Comparison of ENCODE assay signal across 1 cellular context in the genomic region with DNA sequence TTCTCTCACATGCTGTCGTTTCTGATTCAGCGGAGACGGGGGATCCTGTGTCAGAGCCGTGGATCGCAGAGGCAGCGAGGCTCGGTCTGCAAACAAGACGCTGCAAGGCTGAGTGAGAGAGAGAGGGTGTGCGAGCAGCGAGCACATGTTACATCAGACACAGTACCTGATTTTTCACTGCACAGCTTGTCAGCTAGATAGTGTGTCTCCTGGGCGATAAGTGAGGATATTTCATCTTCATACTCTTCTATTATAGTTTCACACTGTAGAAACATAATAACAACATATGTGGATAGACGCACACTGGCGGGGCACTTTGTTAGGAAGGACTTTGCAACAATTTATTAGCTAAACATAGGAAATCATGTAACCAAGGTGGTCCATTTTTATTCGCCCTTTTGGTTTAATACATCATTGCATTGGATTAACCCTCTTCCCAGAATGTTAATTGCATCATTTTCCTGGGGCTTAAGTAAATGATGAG.
TF ChIP-seq lines count a peak whose summit lies in the region.

No MANE protein-coding gene starts in this region.

TF ChIP-seq in HEK293, 187 proteins besides CTCF, POLR2A, EP300 and RAD21 (continued from another document):
- TF ChIP-seq, protein P1, sequence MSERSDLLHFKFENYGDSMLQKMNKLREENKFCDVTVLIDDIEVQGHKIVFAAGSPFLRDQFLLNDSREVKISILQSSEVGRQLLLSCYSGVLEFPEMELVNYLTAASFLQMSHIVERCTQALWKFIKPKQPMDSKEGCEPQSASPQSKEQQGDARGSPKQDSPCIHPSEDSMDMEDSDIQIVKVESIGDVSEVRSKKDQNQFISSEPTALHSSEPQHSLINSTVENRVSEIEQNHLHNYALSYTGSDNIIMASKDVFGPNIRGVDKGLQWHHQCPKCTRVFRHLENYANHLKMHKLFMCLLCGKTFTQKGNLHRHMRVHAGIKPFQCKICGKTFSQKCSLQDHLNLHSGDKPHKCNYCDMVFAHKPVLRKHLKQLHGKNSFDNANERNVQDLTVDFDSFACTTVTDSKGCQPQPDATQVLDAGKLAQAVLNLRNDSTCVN (tag by site-specific recombination; optimal IDR thresholded peaks at IDR 0.05): peak; percentile 39
- TF ChIP-seq ZNF2 (tag by site-specific recombination; IDR thresholded peaks at IDR 0.05) (peak; percentile 37; the same call in 1 of the 2 replicates), GFI1B (tag by site-specific recombination; IDR thresholded peaks at IDR 0.05) (0 out of 2 replicates have a peak, but pooled peaks have one; percentile 57), PRDM1 (tag by site-specific recombination; IDR thresholded peaks at IDR 0.05) (peak; percentile 88), ZNF596 (tag by site-specific recombination; IDR thresholded peaks at IDR 0.05) (peak; percentile 79), ZNF707 (tag by site-specific recombination; IDR thresholded peaks at IDR 0.05) (no peak), ZNF670 (tag by site-specific recombination; IDR thresholded peaks at IDR 0.05; ENCODE audit: low read depth) (no peak), ZNF629 (tag by site-specific recombination; IDR thresholded peaks at IDR 0.05) (no peak), ZNF692 (tag by site-specific recombination; IDR thresholded peaks at IDR 0.05) (peak; percentile 21; the same call in 1 of the 2 replicates), MZF1 (tag by site-specific recombination; IDR thresholded peaks at IDR 0.05; ENCODE audit: borderline replicate concordance) (0 out of 2 replicates have a peak, but pooled peaks have one; percentile 19), ZNF146 (tag by site-specific recombination; IDR thresholded peaks at IDR 0.05) (no peak), ZNF335 (tag by site-specific recombination; conservative IDR thresholded peaks at IDR 0.05) (peak; percentile 34; the same call in 1 of the 2 replicates), IKZF3 (tag by site-specific recombination; IDR thresholded peaks at IDR 0.05) (no peak), ZEB2 (tag by site-specific recombination; IDR thresholded peaks at IDR 0.05) (peak; percentile 82), ZNF138 (tag by site-specific recombination; IDR thresholded peaks at IDR 0.05; ENCODE audit: borderline replicate concordance) (no peak), REPIN1 (tag by site-specific recombination; IDR thresholded peaks at IDR 0.05; ENCODE audit: low read depth) (no peak), ZNF324 (tag by site-specific recombination; IDR thresholded peaks at IDR 0.05) (0 out of 2 replicates have a peak, but pooled peaks have one; percentile 35), TRIM28 (IDR thresholded peaks at IDR 0.05; ENCODE audit: borderline replicate concordance, low read length) (peak; percentile 99), ZNF561 (tag by site-specific recombination; IDR thresholded peaks at IDR 0.05; ENCODE audit: borderline replicate concordance) (no peak), ZNF76 (tag by site-specific recombination; IDR thresholded peaks at IDR 0.05; ENCODE audit: borderline replicate concordance, low read depth) (no peak), ZSCAN16 (tag by site-specific recombination; IDR thresholded peaks at IDR 0.05) (peak; percentile 97), ZNF777 (tag by site-specific recombination; IDR thresholded peaks at IDR 0.05; ENCODE audit: borderline replicate concordance) (no peak), ZNF274 (IDR thresholded peaks at IDR 0.05; ENCODE audit: low read length) (no peak), ZNF274 (tag by site-specific recombination; IDR thresholded peaks at IDR 0.05; ENCODE audit: borderline replicate concordance) (no peak), ZNF660 (tag by site-specific recombination; IDR thresholded peaks at IDR 0.05) (peak; percentile 84)
- TF ChIP-seq, protein P2, sequence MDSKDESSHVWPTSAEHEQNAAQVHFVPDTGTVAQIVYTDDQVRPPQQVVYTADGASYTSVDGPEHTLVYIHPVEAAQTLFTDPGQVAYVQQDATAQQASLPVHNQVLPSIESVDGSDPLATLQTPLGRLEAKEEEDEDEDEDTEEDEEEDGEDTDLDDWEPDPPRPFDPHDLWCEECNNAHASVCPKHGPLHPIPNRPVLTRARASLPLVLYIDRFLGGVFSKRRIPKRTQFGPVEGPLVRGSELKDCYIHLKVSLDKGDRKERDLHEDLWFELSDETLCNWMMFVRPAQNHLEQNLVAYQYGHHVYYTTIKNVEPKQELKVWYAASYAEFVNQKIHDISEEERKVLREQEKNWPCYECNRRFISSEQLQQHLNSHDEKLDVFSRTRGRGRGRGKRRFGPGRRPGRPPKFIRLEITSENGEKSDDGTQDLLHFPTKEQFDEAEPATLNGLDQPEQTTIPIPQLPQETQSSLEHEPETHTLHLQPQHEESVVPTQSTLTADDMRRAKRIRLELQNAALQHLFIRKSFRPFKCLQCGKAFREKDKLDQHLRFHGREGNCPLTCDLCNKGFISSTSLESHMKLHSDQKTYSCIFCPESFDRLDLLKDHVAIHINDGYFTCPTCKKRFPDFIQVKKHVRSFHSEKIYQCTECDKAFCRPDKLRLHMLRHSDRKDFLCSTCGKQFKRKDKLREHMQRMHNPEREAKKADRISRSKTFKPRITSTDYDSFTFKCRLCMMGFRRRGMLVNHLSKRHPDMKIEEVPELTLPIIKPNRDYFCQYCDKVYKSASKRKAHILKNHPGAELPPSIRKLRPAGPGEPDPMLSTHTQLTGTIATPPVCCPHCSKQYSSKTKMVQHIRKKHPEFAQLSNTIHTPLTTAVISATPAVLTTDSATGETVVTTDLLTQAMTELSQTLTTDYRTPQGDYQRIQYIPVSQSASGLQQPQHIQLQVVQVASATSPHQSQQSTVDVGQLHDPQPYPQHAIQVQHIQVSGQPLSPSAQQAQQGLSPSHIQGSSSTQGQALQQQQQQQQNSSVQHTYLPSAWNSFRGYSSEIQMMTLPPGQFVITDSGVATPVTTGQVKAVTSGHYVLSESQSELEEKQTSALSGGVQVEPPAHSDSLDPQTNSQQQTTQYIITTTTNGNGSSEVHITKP (tag by site-specific recombination; IDR thresholded peaks at IDR 0.05): peak; percentile 64
- TF ChIP-seq, protein P3, sequence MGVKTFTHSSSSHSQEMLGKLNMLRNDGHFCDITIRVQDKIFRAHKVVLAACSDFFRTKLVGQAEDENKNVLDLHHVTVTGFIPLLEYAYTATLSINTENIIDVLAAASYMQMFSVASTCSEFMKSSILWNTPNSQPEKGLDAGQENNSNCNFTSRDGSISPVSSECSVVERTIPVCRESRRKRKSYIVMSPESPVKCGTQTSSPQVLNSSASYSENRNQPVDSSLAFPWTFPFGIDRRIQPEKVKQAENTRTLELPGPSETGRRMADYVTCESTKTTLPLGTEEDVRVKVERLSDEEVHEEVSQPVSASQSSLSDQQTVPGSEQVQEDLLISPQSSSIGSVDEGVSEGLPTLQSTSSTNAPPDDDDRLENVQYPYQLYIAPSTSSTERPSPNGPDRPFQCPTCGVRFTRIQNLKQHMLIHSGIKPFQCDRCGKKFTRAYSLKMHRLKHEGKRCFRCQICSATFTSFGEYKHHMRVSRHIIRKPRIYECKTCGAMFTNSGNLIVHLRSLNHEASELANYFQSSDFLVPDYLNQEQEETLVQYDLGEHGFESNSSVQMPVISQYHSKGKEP (tag by site-specific recombination; IDR thresholded peaks at IDR 0.05): peak; percentile 26; the same call in 1 of the 2 replicates
